In genomic region chr2:200713704-200714064, GRCh38 we compare ENCODE assay signal across 1 cellular context.
TF ChIP-seq lines count a peak whose summit lies in the region.

No MANE protein-coding gene starts in this region.

TF ChIP-seq in K562, 482 proteins besides CTCF, POLR2A, EP300 and RAD21 (continued from another document):
- TF ChIP-seq PBX2 (CRISPR knock-in tag; IDR thresholded peaks at IDR 0.05; ENCODE audit: low read depth), result no peak
- no peak for TF ChIP-seq PBX2 (tag; conservative IDR thresholded peaks at IDR 0.05; ENCODE audit: low read depth)
- no peak for TF ChIP-seq MTF1 (CRISPR knock-in tag; IDR thresholded peaks at IDR 0.05; ENCODE audit: borderline replicate concordance)
- TF ChIP-seq ZNF212 (CRISPR knock-in tag; IDR thresholded peaks at IDR 0.05), result no peak
- no peak for TF ChIP-seq BCLAF1 (IDR thresholded peaks at IDR 0.05; ENCODE audit: borderline replicate concordance in 1 of 2, control insufficient read depth in 1 of 2, low read depth in 2 of 2, low read length in 1 of 2)
- no peak for TF ChIP-seq ZC3H11A (IDR thresholded peaks at IDR 0.05; ENCODE audit: low read depth, low read length)
